Comparison of ENCODE assay signal across 24 cellular contexts in genomic region chr7:1737523-1737922, GRCh38.
"Had no signal": no experiment of that assay in that cellular context is flagged by ENCODE, and none has a peak within 500 bp of the region (broad histone marks: within the 10 kb centered on the region; RNA-seq: fewer than 3 reads in every experiment).

No MANE protein-coding gene starts in this region.

- H3K27me3 ChIP-seq: MG63, Peyer's patch, SJCRH30 had no signal

- ATAC-seq: Right ventricle myocardium inferior, SK-N-SH treated with all-trans-retinoic acid at 6 μM for 48 hours had no signal

- DNase-seq: Karpas-422, KG1, MG63, NCI-H1092, NCI-H1436, NCI-H187, NCI-H2029, NCI-H2081 treated with DMSO at 0.1 percent for 48 hours, NCI-H2171, NCI-H226, NCI-H446, NCI-H510A, NCI-H524 treated with DMSO at 0.1 percent for 48 hours, NCI-H69, NCI-H774, OCI-M1, PC-9, Peyer's patch, SHP77 treated with DMSO at 0.1 percent for 48 hours, SJCRH30 had no signal

- H3K4me2 ChIP-seq: PC-9 had no signal

- FAIRE-seq: HTR-8/SVneo had no signal

- H3K27ac ChIP-seq: HL-60, PC-9, Peyer's patch, SJCRH30 had no signal

- H3K36me3 ChIP-seq: MG63, Peyer's patch, SJCRH30 had no signal

- H2AFZ ChIP-seq: PC-9 had no signal

- H3K9me3 ChIP-seq: MG63, Peyer's patch, SJCRH30 had no signal

- H3K4me1 ChIP-seq: SJCRH30 had no signal

- H3K4me3 ChIP-seq: MG63, PC-9, Peyer's patch, SJCRH30 had no signal
